In the genomic region with DNA sequence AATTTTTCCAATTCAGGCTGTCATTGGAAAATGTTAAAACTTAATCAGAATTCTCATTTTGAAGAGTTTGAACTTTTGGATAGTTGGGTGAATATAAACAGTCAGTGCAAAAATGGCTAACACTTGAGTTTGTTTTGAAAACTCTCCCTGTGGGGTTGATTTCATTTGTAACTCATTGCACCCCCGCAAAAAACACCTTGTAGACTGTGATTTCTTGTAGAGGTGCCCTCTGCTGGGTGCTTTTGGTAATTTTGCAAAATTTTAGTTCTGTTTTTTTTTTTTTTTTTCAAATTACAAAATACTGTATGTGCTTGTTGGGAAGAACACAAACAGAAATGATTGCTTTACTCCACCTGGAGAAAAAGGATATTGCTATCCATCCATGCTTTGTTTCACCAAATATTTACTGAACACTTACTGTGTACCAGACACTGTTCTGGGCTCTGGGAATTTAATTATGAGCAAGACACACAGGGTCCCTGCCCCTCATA, we compare ENCODE assay signal across 9 cellular contexts. TPM values are rescaled to one million over a fixed set of nuclear protein-coding genes. Genes with fewer than 3 reads are reported as not detected.
DNase-seq lines count a peak whose midpoint lies in the region; ATAC-seq, FAIRE-seq and TF ChIP-seq lines count a peak whose summit lies in the region.
"Had no signal": no experiment of that assay in that cellular context is flagged by ENCODE, and none has a peak within 500 bp of the region (broad histone marks: within the 10 kb centered on the region; RNA-seq: fewer than 3 reads in every experiment).

No MANE protein-coding gene starts in this region.

- TF ChIP-seq EP300 in HepG2 (IDR thresholded peaks at IDR 0.05; ENCODE audit: low read depth in 2 of 2, low read length in 2 of 2) (no peak), HepG2 (CRISPR knock-in tag; IDR thresholded peaks at IDR 0.05; ENCODE audit: borderline replicate concordance) (no peak)

- TF ChIP-seq POLR2A in HepG2 (IDR thresholded peaks at IDR 0.05; ENCODE audit: insufficient read depth in 1 of 2, low read depth in 2 of 2, low read length in 2 of 2): no peak
- no peak for TF ChIP-seq POLR2A in uterus (IDR thresholded peaks at IDR 0.05)

- no peaks in the 10 kb centered on the region for H4K20me1 ChIP-seq in HepG2 (ENCODE audit: insufficient read depth, low read length)

- DNase-seq in AG04450 (ENCODE audit: low read depth, low spot score) (no peak), GM06990 (ENCODE audit: extremely low read depth, insufficient read length) (no peak), NOMO-1 treated with dmso at 0.1 percent for 144 hours (lab: John Stamatoyannopoulos, UW; ENCODE audit: unreplicated experiment) (peak; percentile 27), astrocyte of the spinal cord (ENCODE audit: low read depth, low spot score) (peak; percentile 40), HepG2 (ENCODE audit: low spot score) (no peak), uterus (no peak)
- DNase-seq: left cardiac atrium had no signal

- peaks cover 11% of the 10 kb centered on the region for H3K36me3 ChIP-seq in GM06990 (ENCODE audit: control insufficient read depth, insufficient read depth, low read length)
- peaks cover 21 to 69% of the 10 kb centered on the region in 2 experiments for H3K36me3 ChIP-seq in HepG2 (replicated peaks in 1 of 2; ENCODE audit: control insufficient read depth in 1 of 2, insufficient read depth in 2 of 2, low read length in 2 of 2)
- no peaks in the 10 kb centered on the region for H3K36me3 ChIP-seq in uterus

- CTCF ChIA-PET in AG04450 (lab: Charles Lee): interaction anchor here (0.6 to 2.2 kb wide), 15 partner anchors 8 to 202 kb away, joined by 3 to 11 read pairs (median 4); no protein-coding TSS in a partner anchor
- CTCF ChIA-PET in HepG2 (lab: Yijun Ruan, JAX; ENCODE audit: low intra/inter-chr PET ratio, low total read pairs): interaction anchor here (1.8 kb wide), 1 partner anchor 95 kb away, joined by 15 read pairs; no protein-coding TSS in a partner anchor

- TF ChIP-seq RAD21 in HepG2 (CRISPR knock-in tag; IDR thresholded peaks at IDR 0.05): no peak

- H3K79me2 ChIP-seq in HepG2 (ENCODE audit: insufficient read depth, low read length): no peaks in the 10 kb centered on the region

- no peak overlapping the region for H3K27ac ChIP-seq in AG04450 (ENCODE audit: low read depth, low read length)
- no peak overlapping the region for H3K27ac ChIP-seq in HepG2 (ENCODE audit: extremely low read length, insufficient read depth, low read length)
- H3K27ac ChIP-seq in uterus: peak overlapping the region in 1 of 2 donors; percentile 41

- no peak overlapping the region for H3K4me2 ChIP-seq in HepG2 (ENCODE audit: low read depth, low read length)

- POLR2A ChIA-PET in AG04450 (lab: Yijun Ruan, JAX): no interaction called here
- POLR2A ChIA-PET in HepG2 (lab: Yijun Ruan, JAX): no interaction called here

- H3K9me3 ChIP-seq in AG04450 (ENCODE audit: control insufficient read depth, insufficient read depth, low read length) (no peaks in the 10 kb centered on the region), HepG2 (ENCODE audit: low read length) (no peaks in the 10 kb centered on the region), uterus (no peaks in the 10 kb centered on the region)

- in situ Hi-C loops in astrocyte of the spinal cord (cut with HindIII; ENCODE audit: low sequenced_read_pairs): no loop called here
- in situ Hi-C loops in HepG2 (cut with HindIII; ENCODE audit: extremely low pct_ligation_motif_present, low pct_unique_long_range_greater_than_20kb): no loop called here

- H3K4me1 ChIP-seq in HepG2 (ENCODE audit: insufficient read depth, low read length) (peaks cover 18% of the 10 kb centered on the region), uterus (no peaks in the 10 kb centered on the region)

- no peak overlapping the region for H3K9ac ChIP-seq in HepG2 (ENCODE audit: insufficient read depth, low read depth, low read length)

- no TSS peak for BruUV-seq in HepG2 (replicated peaks; lab: Mats Ljungman, UMichigan)

- no peak for ATAC-seq in HepG2
- no peak for ATAC-seq in HG02610 (IDR thresholded peaks at IDR 0.05; ENCODE audit: unreplicated experiment)
- ATAC-seq in GM18907 (IDR thresholded peaks at IDR 0.05; ENCODE audit: unreplicated experiment): no peak

- no peak overlapping the region for H2AFZ ChIP-seq in HepG2 (ENCODE audit: low read length)

- H3K27me3 ChIP-seq in AG04450 (ENCODE audit: control insufficient read depth, insufficient read depth, low read length) (no peaks in the 10 kb centered on the region), GM06990 (replicated peaks; ENCODE audit: control insufficient read depth, insufficient read depth, low read length) (no peaks in the 10 kb centered on the region), HepG2 (ENCODE audit: control insufficient read depth in 1 of 2, insufficient read depth in 2 of 2, low read length in 2 of 2) (no peaks in the 10 kb centered on the region), uterus (no peaks in the 10 kb centered on the region)

- FAIRE-seq in HepG2 (lab: Jason Lieb, UNC): peak; percentile 43

- TF ChIP-seq CTCF in AG04450 (IDR thresholded peaks at IDR 0.05; ENCODE audit: low read depth, low read length): peak; percentile 73
- TF ChIP-seq CTCF in GM06990 (IDR thresholded peaks at IDR 0.05; ENCODE audit: insufficient read depth, low read length, poor library complexity, severe bottlenecking): peak; percentile 62
- TF ChIP-seq CTCF in astrocyte of the spinal cord (IDR thresholded peaks at IDR 0.05; ENCODE audit: low read depth, low read length): peak; percentile 49
- peak; percentile 47 for TF ChIP-seq CTCF in HepG2 (CRISPR knock-in tag; IDR thresholded peaks at IDR 0.05)
- peak; percentile 39 to 51 (median 45) for TF ChIP-seq CTCF in uterus (IDR thresholded peaks at IDR 0.05)

- H3K4me3 ChIP-seq in AG04450 (ENCODE audit: low read depth, low read length) (no peak overlapping the region), GM06990 (replicated peaks; ENCODE audit: low read depth, low read length) (no peak overlapping the region), astrocyte of the spinal cord (ENCODE audit: low read depth, low read length) (no peak overlapping the region), HepG2 (replicated peaks in 1 of 3; ENCODE audit: insufficient read depth in 1 of 3, low read depth in 2 of 3, low read length in 3 of 3) (no peak overlapping the region), uterus (no peak overlapping the region)

- WGBS in HepG2 (ENCODE audit: low lambda C conversion rate): 28% methylated on average over 1 of the region's 1 CpG

- intact Hi-C loops in HepG2 (cut with micrococcal nuclease; ENCODE audit: unreplicated experiment) (loop anchor here (1.0 kb wide), 1 partner anchor 96 kb away; no protein-coding TSS in a partner anchor), uterus (cut with DNase I; ENCODE audit: low total_unique reads) (no loop called here)

TF ChIP-seq in HepG2, 621 proteins besides CTCF, POLR2A, EP300 and RAD21 (continues in another document):
- TF ChIP-seq DR1 (CRISPR knock-in tag; IDR thresholded peaks at IDR 0.05) (no peak), ZNF282 (IDR thresholded peaks at IDR 0.05; ENCODE audit: partially characterized antibody) (no peak)
- TF ChIP-seq, protein P1, sequence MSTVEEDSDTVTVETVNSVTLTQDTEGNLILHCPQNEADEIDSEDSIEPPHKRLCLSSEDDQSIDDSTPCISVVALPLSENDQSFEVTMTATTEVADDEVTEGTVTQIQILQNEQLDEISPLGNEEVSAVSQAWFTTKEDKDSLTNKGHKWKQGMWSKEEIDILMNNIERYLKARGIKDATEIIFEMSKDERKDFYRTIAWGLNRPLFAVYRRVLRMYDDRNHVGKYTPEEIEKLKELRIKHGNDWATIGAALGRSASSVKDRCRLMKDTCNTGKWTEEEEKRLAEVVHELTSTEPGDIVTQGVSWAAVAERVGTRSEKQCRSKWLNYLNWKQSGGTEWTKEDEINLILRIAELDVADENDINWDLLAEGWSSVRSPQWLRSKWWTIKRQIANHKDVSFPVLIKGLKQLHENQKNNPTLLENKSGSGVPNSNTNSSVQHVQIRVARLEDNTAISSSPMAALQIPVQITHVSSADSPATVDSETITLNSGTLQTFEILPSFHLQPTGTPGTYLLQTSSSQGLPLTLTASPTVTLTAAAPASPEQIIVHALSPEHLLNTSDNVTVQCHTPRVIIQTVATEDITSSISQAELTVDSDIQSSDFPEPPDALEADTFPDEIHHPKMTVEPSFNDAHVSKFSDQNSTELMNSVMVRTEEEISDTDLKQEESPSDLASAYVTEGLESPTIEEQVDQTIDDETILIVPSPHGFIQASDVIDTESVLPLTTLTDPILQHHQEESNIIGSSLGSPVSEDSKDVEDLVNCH (CRISPR knock-in tag; IDR thresholded peaks at IDR 0.05): no peak

RNA-seq across cellular contexts. Expression of a gene that starts 28.2 kb away (rescaled TPM):
- polyA plus RNA-seq in AG04450 (2011; rRNA removed): 140 and 141 TPM in 2 replicates
- polyA minus RNA-seq in AG04450 (2011; rRNA and poly(A)+ RNA removed): 252 and 311 TPM in 2 replicates
- 167 and 207 TPM in 2 replicates for total RNA-seq in HepG2 (2016; rRNA removed; fragmentation: Illumina TruSeq; extraction: Trizol)
- total RNA-seq in HepG2 (2016; cell fraction: cytosol; rRNA removed; fragmentation: Illumina TruSeq; extraction: Trizol; ENCODE audit: low read depth): 57.7 and 63.3 TPM in 2 replicates
- total RNA-seq in HepG2 (2016; cell fraction: insoluble cytoplasmic fraction; rRNA removed; fragmentation: Illumina TruSeq; extraction: Trizol): 170 and 179 TPM in 2 replicates
- total RNA-seq in HepG2 (2016; cell fraction: membrane; rRNA removed; fragmentation: Illumina TruSeq; extraction: Trizol): 117 and 119 TPM in 2 replicates
- total RNA-seq in HepG2 (2016; cell fraction: nucleus; rRNA removed; fragmentation: Illumina TruSeq; extraction: Trizol): 102 and 114 TPM in 2 replicates
- 115 and 147 TPM in 2 replicates for polyA plus RNA-seq in HepG2 (2011; rRNA removed)
- 137 and 170 TPM in 2 replicates for polyA plus RNA-seq in HepG2 (2011; cell fraction: cytosol; rRNA removed)
- polyA plus RNA-seq in HepG2 (2011; cell fraction: nucleus; rRNA removed): 307 and 407 TPM in 2 replicates
- 311 and 360 TPM in 2 replicates for polyA plus RNA-seq in HepG2 (2012)
- polyA plus RNA-seq in HepG2 (2016; cell fraction: cytosol; fragmentation: Illumina TruSeq; extraction: Trizol; ENCODE audit: low read depth): 97.4 and 105 TPM in 2 replicates
- 183 and 254 TPM in 2 replicates for polyA plus RNA-seq in HepG2 (2016; cell fraction: insoluble cytoplasmic fraction; fragmentation: Illumina TruSeq; extraction: Trizol; ENCODE audit: low read depth)
- polyA plus RNA-seq in HepG2 (2016; cell fraction: membrane; fragmentation: Illumina TruSeq; extraction: Trizol; ENCODE audit: low read depth): 113 and 126 TPM in 2 replicates
- polyA plus RNA-seq in HepG2 (2016; cell fraction: nucleus; fragmentation: Illumina TruSeq; extraction: Trizol; ENCODE audit: insufficient read depth, low read depth): 173 and 188 TPM in 2 replicates
- polyA minus RNA-seq in HepG2 (2011; rRNA and poly(A)+ RNA removed; ENCODE audit: low replicate concordance): 301 and 307 TPM in 2 replicates
- polyA minus RNA-seq in HepG2 (2011; cell fraction: cytosol; rRNA and poly(A)+ RNA removed): 278 and 286 TPM in 2 replicates
- 125 and 126 TPM in 2 replicates for polyA minus RNA-seq in HepG2 (2011; cell fraction: nucleus; rRNA and poly(A)+ RNA removed)
- 100 to 1,000 TPM in 1 of 4 donors, 10 to 100 TPM in 3; 41.5 to 120 (median 95.2) TPM for total RNA-seq in uterus

Comparison
In these comparisons a context has a peak if more than half of its experiments do, and no peak if none do; other contexts are left out.
1. DNase-seq: peak in NOMO-1 treated with dmso at 0.1 percent for 144 hours (single experiment) and astrocyte of the spinal cord (single experiment); none in AG04450 (single experiment), GM06990 (single experiment), HepG2 (single experiment) and uterus (0 of 2).
2. Peak in every context shown above with its lines, with median percentiles within 50 percentile points of each other: CTCF ChIP-seq.